Comparison of ENCODE assay signal across 17 cellular contexts in the genomic region with DNA sequence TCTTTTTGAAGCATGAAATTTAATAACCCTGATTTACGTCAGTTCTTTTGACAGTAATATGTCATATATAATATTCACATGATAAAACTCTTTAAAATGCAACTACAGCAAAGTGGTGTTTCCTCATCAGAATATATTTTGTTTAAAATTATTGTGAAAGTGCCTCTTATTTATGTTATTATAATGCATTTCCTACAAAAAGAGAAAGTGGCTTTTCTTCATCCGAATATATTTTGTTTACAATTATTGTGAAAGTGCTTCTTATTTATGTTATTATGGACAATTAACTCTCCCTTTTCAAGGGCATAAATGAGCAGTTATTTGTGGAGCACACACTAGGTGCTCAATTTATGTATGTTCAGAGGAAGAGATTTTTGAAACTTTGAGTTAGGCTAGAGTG. TPM values are rescaled to one million over a fixed set of nuclear protein-coding genes. Genes with fewer than 3 reads are reported as not detected.
DNase-seq lines count a peak whose midpoint lies in the region; ATAC-seq, FAIRE-seq and TF ChIP-seq lines count a peak whose summit lies in the region.
"Had no signal": no experiment of that assay in that cellular context is flagged by ENCODE, and none has a peak within 500 bp of the region (broad histone marks: within the 10 kb centered on the region; RNA-seq: fewer than 3 reads in every experiment).

No MANE protein-coding gene starts in this region.

- H3K27me3 ChIP-seq in HCT116 (ENCODE audit: insufficient read depth, low read length) (no peaks in the 10 kb centered on the region), Karpas-422 (ENCODE audit: low read length) (no peaks in the 10 kb centered on the region), K562 (ENCODE audit: control insufficient read depth in 2 of 2, insufficient read depth in 2 of 2, low read length in 2 of 2) (no peaks in the 10 kb centered on the region), osteoblast (ENCODE audit: insufficient read depth, low read length) (no peaks in the 10 kb centered on the region)
- peaks cover 10% of the 10 kb centered on the region for H3K27me3 ChIP-seq in CD4-positive, alpha-beta T cell (ENCODE audit: control insufficient read depth, insufficient read depth, low read length)

- no peak for FAIRE-seq in K562 (lab: Jason Lieb, UNC)
- FAIRE-seq: A549 had no signal

- no peak overlapping the region for H3K4me3 Mint-ChIP-seq in CD4-positive, alpha-beta T cell
- H3K4me3 Mint-ChIP-seq in natural killer cell, result no peak overlapping the region
- H3K4me3 Mint-ChIP-seq: CD14-positive monocyte; CD4-positive, alpha-beta memory T cell; GM23338; H9 had no signal

- no peak overlapping the region for H3K27ac Mint-ChIP-seq in CD4-positive, alpha-beta T cell
- H3K27ac Mint-ChIP-seq in natural killer cell, result no peak overlapping the region
- H3K27ac Mint-ChIP-seq: CD14-positive monocyte; CD4-positive, alpha-beta memory T cell; GM23338; H9 had no signal

- no peaks in the 10 kb centered on the region for H4K20me1 ChIP-seq in HCT116 (ENCODE audit: insufficient read depth)
- H4K20me1 ChIP-seq in Karpas-422 (ENCODE audit: insufficient read depth, low read depth, low read length), result no peaks in the 10 kb centered on the region
- no peaks in the 10 kb centered on the region for H4K20me1 ChIP-seq in K562 (replicated peaks; ENCODE audit: control insufficient read depth, insufficient read depth, low read length)
- H4K20me1 ChIP-seq in osteoblast (ENCODE audit: insufficient read depth, low read length), result no peaks in the 10 kb centered on the region
- H4K20me1 ChIP-seq: BLaER1 treated with 17β-estradiol and CSF1 and Interleukin-3, amounts not matched to agents 10 nM and 100 nM had no signal

- no peaks in the 10 kb centered on the region for H3K4me1 ChIP-seq in HCT116 (ENCODE audit: control insufficient read depth in 1 of 2, insufficient read depth in 2 of 2, low read length in 2 of 2)
- no peaks in the 10 kb centered on the region for H3K4me1 ChIP-seq in Karpas-422 (ENCODE audit: low read length)
- H3K4me1 ChIP-seq in K562 (replicated peaks in 1 of 2; ENCODE audit: control insufficient read depth in 2 of 2, insufficient read depth in 2 of 2, low read length in 2 of 2), result no peaks in the 10 kb centered on the region
- no peaks in the 10 kb centered on the region for H3K4me1 ChIP-seq in osteoblast (ENCODE audit: insufficient read depth, low read length)
- H3K4me1 ChIP-seq: A549; BE2C; BLaER1 treated with 17β-estradiol and CSF1 and Interleukin-3, amounts not matched to agents 10 nM and 100 nM had no signal

- no peak overlapping the region for H3K4me2 ChIP-seq in HCT116 (ENCODE audit: low read length)
- H3K4me2 ChIP-seq in Karpas-422 (ENCODE audit: low read depth, low read length, poor library complexity, severe bottlenecking), result no peak overlapping the region
- H3K4me2 ChIP-seq in K562 (ENCODE audit: insufficient read depth, low read length), result no peak overlapping the region
- peak overlapping the region; percentile 25 for H3K4me2 ChIP-seq in osteoblast (ENCODE audit: insufficient read depth, low read length)
- H3K4me2 ChIP-seq: BLaER1 treated with 17β-estradiol and CSF1 and Interleukin-3, amounts not matched to agents 10 nM and 100 nM; GM23338 had no signal

- WGBS in K562 (ENCODE audit: insufficient coverage, low coverage, missing lambda C conversion rate), result 4% methylated on average over 2 of the region's 2 CpGs

- ATAC-seq in HCT116 (no peak), K562 (no peak), natural killer cell (no peak), HG02885 (IDR thresholded peaks at IDR 0.05; ENCODE audit: poor library complexity, unreplicated experiment) (no peak)
- no peak for ATAC-seq in CD4-positive, alpha-beta T cell (ENCODE audit: poor library complexity)
- ATAC-seq: GM23338 had no signal

- H3K27me3 Mint-ChIP-seq in CD4-positive, alpha-beta T cell, result peaks cover 13% of the 10 kb centered on the region
- peaks cover 13 to 14% of the 10 kb centered on the region in 2 donors for H3K27me3 Mint-ChIP-seq in natural killer cell (ENCODE audit: low read depth in 2 of 2)

- RAD21 ChIA-PET in HCT116 (lab: Charles Lee; ENCODE audit: low non-redundant PET in 1 of 2, low total read pairs in 2 of 2, uncharacterized antibody in 2 of 2, unreplicated experiment in 2 of 2), result interaction anchor here (1.0 to 1.1 kb wide), 2 partner anchors 130 to 131 kb away, joined by 4 to 6 read pairs; no protein-coding TSS in a partner anchor

- H3K27ac ChIP-seq in HCT116 (ENCODE audit: low read depth, low read length), result no peak overlapping the region
- no peak overlapping the region for H3K27ac ChIP-seq in Karpas-422 (ENCODE audit: low read length)
- no peak overlapping the region for H3K27ac ChIP-seq in K562 (ENCODE audit: extremely low read depth, low read depth, low read length)
- H3K27ac ChIP-seq in osteoblast (ENCODE audit: low read depth, low read length), result no peak overlapping the region
- H3K27ac ChIP-seq in CD4-positive, alpha-beta T cell (ENCODE audit: low read depth, low read length), result no peak overlapping the region
- H3K27ac ChIP-seq: A549; BLaER1 treated with 17β-estradiol and CSF1 and Interleukin-3, amounts not matched to agents 10 nM and 100 nM had no signal

- H3K9me2 ChIP-seq in HCT116 (ENCODE audit: insufficient read depth) (no peaks in the 10 kb centered on the region), Karpas-422 (replicated peaks; ENCODE audit: insufficient read depth, low read length) (no peaks in the 10 kb centered on the region)

- H2AFZ ChIP-seq in HCT116 (ENCODE audit: low read depth, low read length, poor library complexity, severe bottlenecking) (peak overlapping the region; percentile 81), Karpas-422 (ENCODE audit: low read length) (no peak overlapping the region), K562 (ENCODE audit: low read depth, low read length) (peak overlapping the region; percentile 16), osteoblast (ENCODE audit: low read length) (no peak overlapping the region)
- H2AFZ ChIP-seq: GM23338 had no signal

- H3K4me3 ChIP-seq in HCT116 (replicated peaks in 1 of 2; ENCODE audit: low read depth in 1 of 2, low read length in 2 of 2) (no peak overlapping the region), Karpas-422 (ENCODE audit: low read length) (no peak overlapping the region), K562 (no peak overlapping the region), osteoblast (ENCODE audit: insufficient read depth, low read length) (no peak overlapping the region)
- H3K4me3 ChIP-seq: A549; BLaER1 treated with 17β-estradiol and CSF1 and Interleukin-3, amounts not matched to agents 10 nM and 100 nM; GM23338 had no signal

- H3K9ac ChIP-seq in HCT116 (ENCODE audit: low read length), result no peak overlapping the region
- no peak overlapping the region for H3K9ac ChIP-seq in Karpas-422 (ENCODE audit: low read length)
- no peak overlapping the region for H3K9ac ChIP-seq in K562 (ENCODE audit: insufficient read depth in 1 of 2, low read depth in 2 of 2, low read length in 2 of 2)
- H3K9ac ChIP-seq: BLaER1 treated with 17β-estradiol and CSF1 and Interleukin-3, amounts not matched to agents 10 nM and 100 nM had no signal

- no peaks in the 10 kb centered on the region for H3K4me1 Mint-ChIP-seq in CD4-positive, alpha-beta T cell (ENCODE audit: low read depth)
- H3K4me1 Mint-ChIP-seq in natural killer cell, result no peaks in the 10 kb centered on the region
- H3K4me1 Mint-ChIP-seq: CD14-positive monocyte; CD4-positive, alpha-beta memory T cell had no signal

- H3K9me3 Mint-ChIP-seq in CD4-positive, alpha-beta T cell, result no peaks in the 10 kb centered on the region
- no peaks in the 10 kb centered on the region for H3K9me3 Mint-ChIP-seq in natural killer cell
- H3K9me3 Mint-ChIP-seq: CD4-positive, alpha-beta memory T cell had no signal

- H3K36me3 ChIP-seq in HCT116 (ENCODE audit: control insufficient read depth in 1 of 2, insufficient read depth in 2 of 2, low read length in 2 of 2) (no peaks in the 10 kb centered on the region), Karpas-422 (ENCODE audit: insufficient read depth, low read length) (no peaks in the 10 kb centered on the region), K562 (ENCODE audit: control insufficient read depth, insufficient read depth, low read length) (no peaks in the 10 kb centered on the region), osteoblast (ENCODE audit: insufficient read depth, low read length) (no peaks in the 10 kb centered on the region)
- H3K36me3 ChIP-seq: BE2C; BLaER1 treated with 17β-estradiol and CSF1 and Interleukin-3, amounts not matched to agents 10 nM and 100 nM had no signal

- H3K9me3 ChIP-seq in HCT116 (ENCODE audit: control insufficient read depth in 1 of 2, insufficient read depth in 1 of 2, low read depth in 1 of 2, low read length in 2 of 2), result no peaks in the 10 kb centered on the region
- H3K9me3 ChIP-seq in Karpas-422 (ENCODE audit: low read length), result no peaks in the 10 kb centered on the region
- no peaks in the 10 kb centered on the region for H3K9me3 ChIP-seq in K562 (replicated peaks; ENCODE audit: control insufficient read depth, insufficient read depth, low read depth, low read length)
- no peaks in the 10 kb centered on the region for H3K9me3 ChIP-seq in osteoblast (ENCODE audit: low read depth, low read length)
- H3K9me3 ChIP-seq in CD4-positive, alpha-beta T cell (ENCODE audit: control insufficient read depth, low read length), result no peaks in the 10 kb centered on the region
- H3K9me3 ChIP-seq: A549; BE2C; BLaER1 treated with 17β-estradiol and CSF1 and Interleukin-3, amounts not matched to agents 10 nM and 100 nM had no signal

- TF ChIP-seq RAD21 in HCT116 (IDR thresholded peaks at IDR 0.05; ENCODE audit: low read depth) (no peak), K562 (CRISPR knock-in tag; conservative IDR thresholded peaks at IDR 0.05 in 1 of 2, IDR thresholded peaks at IDR 0.05 in 1 of 2) (no peak)

- DNase-seq in HCT116 (ENCODE audit: low read depth, low spot score) (no peak), Karpas-422 (peak; percentile 24), K562 (ENCODE audit: extremely low read depth in 1 of 4, low spot score in 3 of 4) (no peak), osteoblast (ENCODE audit: insufficient read length, low spot score, missing footprints) (no peak), natural killer cell (no peak)
- no peak for DNase-seq in CD4-positive, alpha-beta T cell
- DNase-seq: 8988T, BE2C, Calu3, GF-D8, H9 had no signal

- H3K79me2 ChIP-seq in HCT116 (ENCODE audit: insufficient read depth, low read length), result no peaks in the 10 kb centered on the region
- H3K79me2 ChIP-seq in Karpas-422 (ENCODE audit: low read length), result no peaks in the 10 kb centered on the region
- no peaks in the 10 kb centered on the region for H3K79me2 ChIP-seq in K562 (ENCODE audit: control insufficient read depth, insufficient read depth, low read length)
- H3K79me2 ChIP-seq in osteoblast (ENCODE audit: insufficient read depth, low read length), result no peaks in the 10 kb centered on the region

- no peak for TF ChIP-seq CTCF in HCT116 (IDR thresholded peaks at IDR 0.05 in 2 of 3, conservative IDR thresholded peaks at IDR 0.05 in 1 of 3; ENCODE audit: borderline replicate concordance in 1 of 3, insufficient read depth in 1 of 3, low read depth in 2 of 3, low read length in 2 of 3)
- no peak for TF ChIP-seq CTCF in K562 (IDR thresholded peaks at IDR 0.05 in 2 of 3, conservative IDR thresholded peaks at IDR 0.05 in 1 of 3; ENCODE audit: insufficient read depth in 2 of 3, low read depth in 1 of 3, low read length in 3 of 3)
- no peak for TF ChIP-seq CTCF in osteoblast (IDR thresholded peaks at IDR 0.05; ENCODE audit: extremely low read depth, low read depth, low read length)
- TF ChIP-seq CTCF in CD4-positive, alpha-beta T cell (IDR thresholded peaks at IDR 0.05), result no peak
- TF ChIP-seq CTCF in natural killer cell (IDR thresholded peaks at IDR 0.05), result no peak

- POLR2A ChIA-PET in HCT116 (lab: Charles Lee) (interaction anchor here (1.2 kb wide), 1 partner anchor 47 kb away, joined by 8 read pairs; a partner anchor contains a TSS), K562 (lab: Yijun Ruan, JAX) (interaction anchor here (0.8 to 2.0 kb wide), 4 partner anchors 47 to 389 kb away, joined by 3 to 12 read pairs (median 4); a partner anchor contains a TSS)
- POLR2A ChIA-PET in CD4-positive, alpha-beta T cell (lab: Charles Lee), result interaction anchor here (0.6 to 2.3 kb wide), 7 partner anchors 47 to 1813 kb away, joined by 3 to 32 read pairs (median 7); a partner anchor contains a TSS

- intact Hi-C loops in HCT116 (cut with micrococcal nuclease), result loop anchor here (2.0 kb wide), 1 partner anchor 130 kb away; no protein-coding TSS in a partner anchor
- intact Hi-C loops in K562 (cut with micrococcal nuclease), result loop anchor here (2.0 to 5.0 kb wide), 5 partner anchors 58 to 731 kb away; a partner anchor contains a TSS
- intact Hi-C loops in CD4-positive, alpha-beta T cell (cut with DNase I, micrococcal nuclease), result loop anchor here (1.0 to 5.0 kb wide), 4 partner anchors 130 to 384 kb away; a partner anchor contains a TSS
- intact Hi-C loops in natural killer cell (cut with micrococcal nuclease), result loop anchor here (2.0 to 10.0 kb wide), 3 partner anchors 180 to 382 kb away; a partner anchor contains a TSS

- TF ChIP-seq EP300 in K562 (IDR thresholded peaks at IDR 0.05; ENCODE audit: low read length), result no peak

- in situ Hi-C loops in K562 (cut with MboI), result loop anchor here (5.0 kb wide), 1 partner anchor 49 kb away; a partner anchor contains a TSS

- no peaks in the 10 kb centered on the region for H3K9me1 ChIP-seq in K562 (ENCODE audit: control insufficient read depth, insufficient read depth, low read length)

- no peak for TF ChIP-seq POLR2A in HCT116 (IDR thresholded peaks at IDR 0.05; ENCODE audit: borderline replicate concordance, extremely low read depth, insufficient read depth, insufficient read length)
- no peak for TF ChIP-seq POLR2A in K562 (conservative IDR thresholded peaks at IDR 0.05)

- CTCF ChIA-PET in HCT116 (lab: Charles Lee), result interaction anchor here (0.7 to 3.3 kb wide), 10 partner anchors 9 to 731 kb away, joined by 3 to 52 read pairs (median 4); a partner anchor contains a TSS
- CTCF ChIA-PET in K562 (lab: Yijun Ruan, JAX; ENCODE audit: low intra/inter-chr PET ratio), result interaction anchor here (0.8 to 4.9 kb wide), 7 partner anchors 46 to 599 kb away, joined by 3 to 69 read pairs (median 9); a partner anchor contains a TSS
- CTCF ChIA-PET in CD4-positive, alpha-beta T cell (lab: Charles Lee), result interaction anchor here (0.6 to 4.0 kb wide), 12 partner anchors 9 to 195 kb away, joined by 3 to 49 read pairs (median 4); a partner anchor contains a TSS

- H3K36me3 Mint-ChIP-seq in CD4-positive, alpha-beta T cell (ENCODE audit: low read depth), result no peaks in the 10 kb centered on the region
- no peaks in the 10 kb centered on the region for H3K36me3 Mint-ChIP-seq in natural killer cell
- H3K36me3 Mint-ChIP-seq: CD14-positive monocyte; CD4-positive, alpha-beta memory T cell had no signal

- BruUV-seq in HCT116 (replicated peaks; lab: Mats Ljungman, UMichigan) (no TSS peak), K562 (replicated peaks; lab: Mats Ljungman, UMichigan) (no TSS peak)

RNA-seq across cellular contexts. Expression of a gene that starts 46.8 kb away (rescaled TPM):
- total RNA-seq in HCT116 (2021; ENCODE audit: unreplicated experiment) (16.0 TPM), K562 (2014; rRNA removed) (13.9 and 14.5 TPM in 2 replicates), K562 (2014; rRNA removed; fragmentation: Illumina TruSeq; extraction: Trizol) (26.9 and 27.3 TPM in 2 replicates), K562 (2015; rRNA removed; fragmentation: Illumina TruSeq; extraction: Trizol) (21.8 and 24.4 TPM in 2 replicates), K562 (2021) (21.0 and 22.8 TPM in 2 replicates), osteoblast (11.2 and 12.4 TPM in 2 replicates), natural killer cell (10 to 100 TPM; 18.2 to 23.9 (median 20.3) TPM)
- polyA plus RNA-seq in HCT116 (2012), result 3.1 and 4.0 TPM in 2 replicates
- total RNA-seq in Karpas-422 (2014; rRNA removed; shearing (Covaris generic); ENCODE audit: low replicate concordance), result 3.4 and 5.0 TPM in 2 replicates
- 7.7 and 20.8 TPM in 2 replicates for total RNA-seq in K562 (2011; cell fraction: chromatin; rRNA removed; ENCODE audit: low replicate concordance)
- 3.3 and 4.5 TPM in 2 replicates for total RNA-seq in K562 (2011; cell fraction: nucleolus; rRNA removed)
- total RNA-seq in K562 (2011; cell fraction: nucleoplasm; rRNA removed), result 9.1 and 18.0 TPM in 2 replicates
- polyA plus RNA-seq in K562 (2011; rRNA removed) (18.8 and 21.1 TPM in 2 replicates), K562 (2014; fragmentation: Illumina TruSeq; extraction: Trizol) (11.8 and 15.2 TPM in 2 replicates), K562 (2014; fragmentation: Nextera tagmentation; extraction: Ambion mirVana) (1 to 10 TPM; 6.1 to 8.0 TPM), K562 (2014; rRNA removed) (12.2 and 12.7 TPM in 2 replicates)
- polyA plus RNA-seq in K562 (2011; cell fraction: cytosol; rRNA removed), result 4.0 and 10.7 TPM in 2 replicates
- polyA plus RNA-seq in K562 (2011; cell fraction: nucleus; rRNA removed), result 6.8 and 10.7 TPM in 2 replicates
- polyA plus RNA-seq in K562 (2012), result 10.8 and 18.5 TPM in 2 replicates
- polyA minus RNA-seq in K562 (2011; rRNA and poly(A)+ RNA removed), result 30.8 and 35.3 TPM in 2 replicates
- 13.7 and 16.0 TPM in 2 replicates for polyA minus RNA-seq in K562 (2011; cell fraction: cytosol; rRNA and poly(A)+ RNA removed)
- 6.6 and 11.7 TPM in 2 replicates for polyA minus RNA-seq in K562 (2011; cell fraction: nucleus; rRNA and poly(A)+ RNA removed)
- 10 to 100 TPM; 11.6 to 12.2 TPM for total RNA-seq in CD4-positive, alpha-beta T cell

Comparison
In these comparisons a context has a peak if more than half of its experiments do, and no peak if none do; other contexts are left out.
1. H2AFZ ChIP-seq: peak in HCT116 (single experiment) and K562 (single experiment); none in Karpas-422 (single experiment) and osteoblast (single experiment).